Comparison of ENCODE assay signal across 1 cellular context in the genomic region with DNA sequence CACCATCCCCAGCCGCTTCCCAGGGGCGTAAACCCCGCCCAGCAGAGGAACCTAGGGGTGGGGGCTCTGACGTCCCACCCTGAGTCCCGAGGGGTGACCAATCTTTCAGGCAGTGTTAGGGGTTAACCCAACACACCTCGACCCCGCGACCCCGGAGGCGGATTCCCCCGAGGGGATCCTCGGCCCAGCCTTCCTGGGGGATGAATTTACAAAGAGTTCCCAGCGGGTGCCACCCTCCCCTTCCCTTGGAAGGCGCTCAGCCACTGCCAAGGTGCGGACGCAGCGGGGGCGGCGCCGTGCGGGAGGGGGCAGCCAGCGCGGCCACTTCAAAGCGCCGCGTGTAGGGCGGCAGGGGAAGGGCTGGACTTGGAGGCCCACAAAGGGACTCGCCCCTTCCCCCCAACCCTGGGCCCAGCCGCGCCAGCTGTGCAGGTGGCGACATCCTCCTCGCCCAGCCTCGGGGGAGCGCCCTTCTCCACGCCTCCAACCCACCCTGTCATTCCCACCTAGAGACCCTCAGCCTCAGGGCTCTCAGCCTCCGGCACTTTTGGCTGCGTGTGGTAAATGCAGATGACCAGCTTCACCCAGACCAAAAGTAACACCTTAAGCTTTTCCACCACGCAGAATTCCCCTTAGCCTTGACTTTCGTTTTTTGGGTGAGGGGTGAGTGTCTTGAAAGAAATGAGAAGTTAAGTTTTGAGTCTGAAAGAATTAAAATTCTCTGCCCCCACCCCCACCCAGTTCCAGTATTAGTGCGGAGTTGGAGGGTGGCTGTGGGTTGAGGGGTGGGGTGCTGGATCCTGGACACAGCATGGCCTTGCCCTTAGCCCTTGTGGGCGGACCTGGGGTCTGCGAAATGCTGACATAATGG.
TF ChIP-seq lines count a peak whose summit lies in the region.

No MANE protein-coding gene starts in this region.

TF ChIP-seq in GM23338, 12 proteins besides CTCF, POLR2A, EP300 and RAD21 (continued from another document):
- TF ChIP-seq, protein P1, sequence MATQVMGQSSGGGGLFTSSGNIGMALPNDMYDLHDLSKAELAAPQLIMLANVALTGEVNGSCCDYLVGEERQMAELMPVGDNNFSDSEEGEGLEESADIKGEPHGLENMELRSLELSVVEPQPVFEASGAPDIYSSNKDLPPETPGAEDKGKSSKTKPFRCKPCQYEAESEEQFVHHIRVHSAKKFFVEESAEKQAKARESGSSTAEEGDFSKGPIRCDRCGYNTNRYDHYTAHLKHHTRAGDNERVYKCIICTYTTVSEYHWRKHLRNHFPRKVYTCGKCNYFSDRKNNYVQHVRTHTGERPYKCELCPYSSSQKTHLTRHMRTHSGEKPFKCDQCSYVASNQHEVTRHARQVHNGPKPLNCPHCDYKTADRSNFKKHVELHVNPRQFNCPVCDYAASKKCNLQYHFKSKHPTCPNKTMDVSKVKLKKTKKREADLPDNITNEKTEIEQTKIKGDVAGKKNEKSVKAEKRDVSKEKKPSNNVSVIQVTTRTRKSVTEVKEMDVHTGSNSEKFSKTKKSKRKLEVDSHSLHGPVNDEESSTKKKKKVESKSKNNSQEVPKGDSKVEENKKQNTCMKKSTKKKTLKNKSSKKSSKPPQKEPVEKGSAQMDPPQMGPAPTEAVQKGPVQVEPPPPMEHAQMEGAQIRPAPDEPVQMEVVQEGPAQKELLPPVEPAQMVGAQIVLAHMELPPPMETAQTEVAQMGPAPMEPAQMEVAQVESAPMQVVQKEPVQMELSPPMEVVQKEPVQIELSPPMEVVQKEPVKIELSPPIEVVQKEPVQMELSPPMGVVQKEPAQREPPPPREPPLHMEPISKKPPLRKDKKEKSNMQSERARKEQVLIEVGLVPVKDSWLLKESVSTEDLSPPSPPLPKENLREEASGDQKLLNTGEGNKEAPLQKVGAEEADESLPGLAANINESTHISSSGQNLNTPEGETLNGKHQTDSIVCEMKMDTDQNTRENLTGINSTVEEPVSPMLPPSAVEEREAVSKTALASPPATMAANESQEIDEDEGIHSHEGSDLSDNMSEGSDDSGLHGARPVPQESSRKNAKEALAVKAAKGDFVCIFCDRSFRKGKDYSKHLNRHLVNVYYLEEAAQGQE (IDR thresholded peaks at IDR 0.05; ENCODE audit: unreplicated experiment) = no peak
- TF ChIP-seq POLR2AphosphoS5 (IDR thresholded peaks at IDR 0.05; ENCODE audit: low read depth) (no peak), CREB1 (CRISPR knock-in tag; IDR thresholded peaks at IDR 0.05; ENCODE audit: low read depth) (no peak), ZNF331 (CRISPR knock-in tag; IDR thresholded peaks at IDR 0.05; ENCODE audit: low read depth) (no peak), EZH2 (IDR thresholded peaks at IDR 0.05; ENCODE audit: low read depth, unreplicated experiment) (no peak), NANOG (IDR thresholded peaks at IDR 0.05; ENCODE audit: borderline replicate concordance) (no peak)
